In the genomic region with DNA sequence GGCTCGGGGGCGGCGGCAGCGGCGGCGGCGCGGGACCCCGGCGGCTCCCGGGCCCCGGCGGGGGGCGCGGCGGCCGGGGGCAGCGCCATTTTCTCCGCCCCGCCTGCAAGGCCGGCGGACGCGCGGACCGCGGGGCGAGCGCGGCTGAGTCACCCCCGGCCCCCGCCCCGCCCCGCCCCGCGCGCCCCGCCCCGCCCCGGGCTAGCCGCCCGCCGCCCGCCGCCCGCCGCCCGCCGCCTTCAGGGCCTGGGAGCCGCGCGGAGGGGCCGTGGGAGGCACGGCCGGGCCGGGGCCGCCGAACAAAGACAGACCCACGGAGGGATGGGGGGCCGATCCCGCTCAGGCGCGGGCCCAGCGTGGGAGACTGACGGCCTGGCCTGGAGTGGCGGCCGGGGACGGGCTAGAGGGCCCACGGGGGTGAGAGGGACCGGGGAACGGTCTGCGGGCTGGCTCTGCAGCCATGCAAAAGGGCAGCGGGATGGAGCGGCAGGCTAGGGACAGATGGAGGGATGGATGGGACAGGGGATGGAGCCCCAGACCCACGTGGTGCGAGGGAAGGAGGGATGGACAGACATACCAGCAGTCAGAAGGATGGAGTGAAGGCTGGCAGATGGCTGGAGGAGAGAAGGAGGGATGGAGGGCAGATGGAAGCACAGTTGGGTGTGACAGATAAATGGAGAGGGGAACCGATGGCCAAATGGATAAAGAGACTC, we compare ENCODE assay signal across 8 cellular contexts. TPM values are rescaled to one million over a fixed set of nuclear protein-coding genes. Genes with fewer than 3 reads are reported as not detected.
DNase-seq lines count a peak whose midpoint lies in the region; FAIRE-seq and TF ChIP-seq lines count a peak whose summit lies in the region.

A gene (minus strand): TSS at position 124 of the 713 bp plus-strand sequence. CDS start 35 bp downstream, at position 89.

- peak within 1 kb of the TSS; percentile 76 for H3K4me3 ChIP-seq in endodermal cell (ENCODE audit: low read length)
- peak within 1 kb of the TSS; percentile 67 to 94 (median 81) for H3K4me3 ChIP-seq in subcutaneous abdominal adipose tissue (ENCODE audit: low read depth in 1 of 5, low read length in 5 of 5)

- peaks cover 4% of the 10 kb centered on the region for H3K4me1 Mint-ChIP-seq in endodermal cell

- 3 to 19% methylated on average over 7 to 77 of the region's 77 CpGs for WGBS in endodermal cell (ENCODE audit: insufficient coverage in 1 of 2, insufficient read length in 1 of 2), 2 experiments

- no peak within 1 kb of the TSS for H3K27ac Mint-ChIP-seq in endodermal cell

- H3K9ac ChIP-seq in endodermal cell (ENCODE audit: extremely low read depth, low read length, poor library complexity, severe bottlenecking): no peak within 1 kb of the TSS
- H3K9ac ChIP-seq in subcutaneous abdominal adipose tissue (ENCODE audit: low read length in 5 of 5): peak within 1 kb of the TSS in 4 of 5 donors; percentile 29 to 86 (median 80)

- FAIRE-seq in GM19239 (lab: Jason Lieb, UNC): no peak

- TF ChIP-seq CTCF in endodermal cell (conservative IDR thresholded peaks at IDR 0.05): no peak

- H3K9me3 Mint-ChIP-seq in endodermal cell: no peaks in the 10 kb centered on the region

- H3K27me3 ChIP-seq in endodermal cell (ENCODE audit: control insufficient read depth, insufficient read depth, low read length, poor library complexity, severe bottlenecking) (peaks cover 86% of the 10 kb centered on the region), subcutaneous abdominal adipose tissue (ENCODE audit: control insufficient read depth in 5 of 5, insufficient read depth in 4 of 5, low read length in 5 of 5) (no peaks in the 10 kb centered on the region)

- H3K27ac ChIP-seq in endodermal cell (ENCODE audit: low read depth, low read length) (peak within 1 kb of the TSS; percentile 33), subcutaneous abdominal adipose tissue (ENCODE audit: low read depth, low read length) (peak within 1 kb of the TSS; percentile 50)

- peak; percentile 95 for DNase-seq in AG20443 (ENCODE audit: low spot score)
- peak; percentile 66 for DNase-seq in GM19239 (ENCODE audit: insufficient read length, low spot score)
- peak; percentile 35 for DNase-seq in HuH-7 (ENCODE audit: low spot score)
- peak; percentile 41 to 45 for DNase-seq in activated CD4-positive, alpha-beta T cell treated with anti-CD3 and anti-CD28 coated beads, Interleukin-2, amount 50 U/mL, for 48 hours
- DNase-seq in endodermal cell: peak; percentile 81
- DNase-seq in midbrain (lab: John Stamatoyannopoulos, UW): peak; percentile 46
- no peak for DNase-seq in NCI-H2081 treated with DMSO at 0.1 percent for 48 hours (lab: John Stamatoyannopoulos, UW)

- H3K4me1 ChIP-seq in endodermal cell (ENCODE audit: control insufficient read depth, insufficient read depth, low read length) (no peaks in the 10 kb centered on the region), subcutaneous abdominal adipose tissue (ENCODE audit: control insufficient read depth in 5 of 5, insufficient read depth in 5 of 5, low read length in 5 of 5) (peaks cover 9 to 37% (median 24%) of the 10 kb centered on the region in 5 donors)

- H3K36me3 Mint-ChIP-seq in endodermal cell (ENCODE audit: low read depth): no peaks in the 10 kb centered on the region

- no peaks in the 10 kb centered on the region for H3K36me3 ChIP-seq in endodermal cell (ENCODE audit: control insufficient read depth, insufficient read depth, low read length)
- peaks cover 0 to 2% (median 0%) of the 10 kb centered on the region in 5 donors for H3K36me3 ChIP-seq in subcutaneous abdominal adipose tissue (ENCODE audit: control insufficient read depth in 5 of 5, insufficient read depth in 5 of 5, low read length in 5 of 5)

- H3K9me3 ChIP-seq in endodermal cell (ENCODE audit: control insufficient read depth, low read length) (no peaks in the 10 kb centered on the region), subcutaneous abdominal adipose tissue (ENCODE audit: control insufficient read depth in 5 of 5, low read length in 5 of 5) (no peaks in the 10 kb centered on the region)

- peak within 1 kb of the TSS; percentile 64 for H3K4me3 Mint-ChIP-seq in endodermal cell

- peaks cover 90% of the 10 kb centered on the region for H3K27me3 Mint-ChIP-seq in endodermal cell (ENCODE audit: insufficient read depth)

RNA-seq across cellular contexts. Expression of the gene that starts here (rescaled TPM):
- 1 to 10 TPM; 1.9 to 5.5 TPM for total RNA-seq in endodermal cell
- polyA plus RNA-seq in endodermal cell (2013, experiment 1 of 2): 7.9 TPM
- 7.7 TPM for polyA plus RNA-seq in endodermal cell (2013, experiment 2 of 2)
